33 cellular contexts compared by ENCODE assay signal in the genomic region with DNA sequence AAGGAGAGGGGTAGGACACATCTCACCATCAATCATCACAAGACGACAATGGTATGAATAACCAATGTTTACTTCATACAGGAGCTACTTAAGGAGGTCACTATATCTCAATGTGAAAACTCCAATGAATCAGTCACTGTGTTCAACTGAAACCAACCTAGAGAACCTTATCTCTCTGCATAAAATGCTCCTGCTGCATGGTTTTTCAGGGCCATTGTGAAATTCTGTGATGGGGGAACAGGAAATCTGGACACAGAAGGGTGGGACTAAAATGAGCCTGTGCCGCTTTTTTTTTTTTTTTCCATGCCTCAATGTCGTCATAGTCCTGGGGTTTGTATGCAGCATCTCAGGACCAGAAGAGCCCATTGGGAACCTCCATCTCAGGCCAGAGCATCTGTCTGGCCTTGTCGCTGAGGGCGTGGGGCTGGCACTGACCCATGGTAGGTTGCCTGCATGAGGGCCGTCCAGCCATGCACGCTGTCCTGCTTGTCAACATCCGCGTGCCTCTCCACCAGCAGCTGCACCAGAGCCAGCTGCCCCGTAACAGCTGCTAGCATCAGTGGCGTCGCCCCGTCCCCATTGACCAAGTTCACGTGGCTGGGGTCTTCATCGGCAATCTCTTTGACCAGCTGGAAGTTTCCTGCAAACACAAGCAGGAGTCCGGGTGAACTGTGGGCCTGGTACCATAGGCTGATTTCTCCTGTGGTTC. TPM values are rescaled to one million over a fixed set of nuclear protein-coding genes. Genes with fewer than 3 reads are reported as not detected.
DNase-seq lines count a peak whose midpoint lies in the region; ATAC-seq, FAIRE-seq and TF ChIP-seq lines count a peak whose summit lies in the region.
"Had no signal": no experiment of that assay in that cellular context is flagged by ENCODE, and none has a peak within 500 bp of the region (broad histone marks: within the 10 kb centered on the region; RNA-seq: fewer than 3 reads in every experiment).

No MANE protein-coding gene starts in this region.

- intact Hi-C loops in right cardiac atrium (cut with DNase I) = no loop called here

- DNase-seq in right atrium auricular region (ENCODE audit: low spot score) (peak; percentile 57), right cardiac atrium (no peak), bronchial epithelial cell (ENCODE audit: low read depth) (no peak), RWPE1 (ENCODE audit: low spot score) (no peak), COLO829 (ENCODE audit: low spot score) (no peak), activated T-cell treated with anti-CD3 and anti-CD28 coated beads for 4 hours (no peak), T-helper 1 cell (no peak)
- DNase-seq: activated CD4-positive, alpha-beta T cell treated with anti-CD3 and anti-CD28 coated beads, Interleukin-2, amount 10 ng/mL, durations not matched to agents 24 days and 14 days; activated naive CD4-positive, alpha-beta T cell treated with anti-CD3 and anti-CD28 coated beads, Interleukin-2, amount 10 ng/mL, durations not matched to agents 7 days and 5 days; activated T-cell treated with anti-CD3 and anti-CD28 coated beads, Interleukin-2, amount 50 U/mL, for 48 hours; body of pancreas; CD4-positive, CD25-positive, alpha-beta regulatory T cell; dermis blood vessel endothelial cell; EL; foreskin melanocyte; heart right ventricle; KBM-7; kidney glomerular epithelial cell; NCI-H1417 treated with DMSO at 0.1 percent for 48 hours; NCI-H2029 treated with DMSO at 0.1 percent for 48 hours; NCI-H524 treated with DMSO at 0.1 percent for 48 hours; nephron progenitor cell; OCI-M1; stimulated activated naive CD4-positive, alpha-beta T cell; upper lobe of right lung; WERI-Rb-1 had no signal

- POLR2A ChIA-PET in RWPE1 (lab: Yijun Ruan, JAX; ENCODE audit: low non-redundant PET) = no interaction called here

- H3K9me3 ChIP-seq in right atrium auricular region = no peaks in the 10 kb centered on the region
- no peaks in the 10 kb centered on the region for H3K9me3 ChIP-seq in right cardiac atrium (ENCODE audit: control insufficient read depth, low read length)
- H3K9me3 ChIP-seq: A549, adrenal gland, body of pancreas, heart right ventricle, upper lobe of right lung had no signal

- peaks cover 40% of the 10 kb centered on the region for H3K4me1 Mint-ChIP-seq in nephron
- H3K4me1 Mint-ChIP-seq: activated CD4-positive, alpha-beta T cell treated with anti-CD3 and anti-CD28 coated beads, Interleukin-2, amount 10 ng/mL, durations not matched to agents 24 days and 14 days; activated naive CD4-positive, alpha-beta T cell treated with anti-CD3 and anti-CD28 coated beads, Interleukin-2, amount 10 ng/mL, durations not matched to agents 7 days and 5 days had no signal

- CTCF ChIA-PET in RWPE1 (lab: Yijun Ruan, JAX) = interaction anchor here (0.6 to 1.8 kb wide), 3 partner anchors 8 to 709 kb away, joined by 3 to 5 read pairs (median 4); no protein-coding TSS in a partner anchor

- no peaks in the 10 kb centered on the region for H3K9me3 Mint-ChIP-seq in nephron
- H3K9me3 Mint-ChIP-seq: activated CD4-positive, alpha-beta T cell treated with anti-CD3 and anti-CD28 coated beads, Interleukin-2, amount 10 ng/mL, durations not matched to agents 24 days and 14 days; activated naive CD4-positive, alpha-beta T cell treated with anti-CD3 and anti-CD28 coated beads, Interleukin-2, amount 10 ng/mL, durations not matched to agents 7 days and 5 days; CD4-positive, CD25-positive, alpha-beta regulatory T cell; nephron progenitor cell had no signal

- no peak overlapping the region for H3K4me3 Mint-ChIP-seq in nephron
- H3K4me3 Mint-ChIP-seq: activated CD4-positive, alpha-beta T cell treated with anti-CD3 and anti-CD28 coated beads, Interleukin-2, amount 10 ng/mL, durations not matched to agents 24 days and 14 days; activated naive CD4-positive, alpha-beta T cell treated with anti-CD3 and anti-CD28 coated beads, Interleukin-2, amount 10 ng/mL, durations not matched to agents 7 days and 5 days; CD4-positive, CD25-positive, alpha-beta regulatory T cell; nephron progenitor cell had no signal

- no peaks in the 10 kb centered on the region for H3K4me1 ChIP-seq in right atrium auricular region
- H3K4me1 ChIP-seq in right cardiac atrium (ENCODE audit: control insufficient read depth, insufficient read depth, low read length) = no peaks in the 10 kb centered on the region
- H3K4me1 ChIP-seq: adrenal gland, body of pancreas, heart right ventricle had no signal

- TF ChIP-seq CTCF in right atrium auricular region (IDR thresholded peaks at IDR 0.05) (no peak), bronchial epithelial cell (IDR thresholded peaks at IDR 0.05; ENCODE audit: insufficient read depth, low read length, severe bottlenecking) (no peak), nephron (IDR thresholded peaks at IDR 0.05; ENCODE audit: unreplicated experiment in 3 of 3) (no peak), RWPE1 (conservative IDR thresholded peaks at IDR 0.05; ENCODE audit: low read depth) (no peak)

- ATAC-seq in right cardiac atrium = no peak
- ATAC-seq: A549, body of pancreas, heart right ventricle, upper lobe of right lung had no signal

- H3K27me3 Mint-ChIP-seq in nephron (ENCODE audit: low read depth) = no peaks in the 10 kb centered on the region
- H3K27me3 Mint-ChIP-seq: activated CD4-positive, alpha-beta T cell treated with anti-CD3 and anti-CD28 coated beads, Interleukin-2, amount 10 ng/mL, durations not matched to agents 24 days and 14 days; activated naive CD4-positive, alpha-beta T cell treated with anti-CD3 and anti-CD28 coated beads, Interleukin-2, amount 10 ng/mL, durations not matched to agents 7 days and 5 days; CD4-positive, CD25-positive, alpha-beta regulatory T cell had no signal

- H3K27ac ChIP-seq in right atrium auricular region (no peak overlapping the region), right cardiac atrium (ENCODE audit: low read length) (no peak overlapping the region), RWPE1 (no peak overlapping the region)
- H3K27ac ChIP-seq: A549, adrenal gland, body of pancreas, heart right ventricle, upper lobe of right lung, WERI-Rb-1 had no signal

- peaks cover 40% of the 10 kb centered on the region for H3K36me3 Mint-ChIP-seq in nephron (ENCODE audit: low read depth)
- H3K36me3 Mint-ChIP-seq: activated naive CD4-positive, alpha-beta T cell treated with anti-CD3 and anti-CD28 coated beads, Interleukin-2, amount 10 ng/mL, durations not matched to agents 7 days and 5 days had no signal

- H3K36me3 ChIP-seq in right atrium auricular region (peaks cover 18% of the 10 kb centered on the region), bronchial epithelial cell (ENCODE audit: control insufficient read depth, insufficient read depth, low read length) (peaks cover 5% of the 10 kb centered on the region)
- H3K36me3 ChIP-seq: adrenal gland, upper lobe of right lung had no signal

- H3K4me3 ChIP-seq in right atrium auricular region = no peak overlapping the region
- no peak overlapping the region for H3K4me3 ChIP-seq in right cardiac atrium (ENCODE audit: low read length)
- no peak overlapping the region for H3K4me3 ChIP-seq in bronchial epithelial cell (ENCODE audit: low read depth, low read length)
- H3K4me3 ChIP-seq: A549, adrenal gland, body of pancreas, heart right ventricle, smooth muscle cell, upper lobe of right lung had no signal

- 92% methylated on average over 16 of the region's 16 CpGs for WGBS in right cardiac atrium

- FAIRE-seq in bronchial epithelial cell (lab: Jason Lieb, UNC) = peak; percentile 90
- FAIRE-seq: A549, endometrium, H54 had no signal

- peak overlapping the region; percentile 33 to 61 (median 40) for H3K27ac Mint-ChIP-seq in nephron
- H3K27ac Mint-ChIP-seq: activated CD4-positive, alpha-beta T cell treated with anti-CD3 and anti-CD28 coated beads, Interleukin-2, amount 10 ng/mL, durations not matched to agents 24 days and 14 days; activated naive CD4-positive, alpha-beta T cell treated with anti-CD3 and anti-CD28 coated beads, Interleukin-2, amount 10 ng/mL, durations not matched to agents 7 days and 5 days; nephron progenitor cell had no signal

- H3K27me3 ChIP-seq in right atrium auricular region (no peaks in the 10 kb centered on the region), right cardiac atrium (ENCODE audit: control insufficient read depth, insufficient read depth) (no peaks in the 10 kb centered on the region), bronchial epithelial cell (ENCODE audit: control insufficient read depth, insufficient read depth, low read length) (no peaks in the 10 kb centered on the region)
- H3K27me3 ChIP-seq: adrenal gland, body of pancreas, heart right ventricle, upper lobe of right lung had no signal

RNA-seq across cellular contexts. Expression of gene ANKS6, which starts 12.7 kb away (rescaled TPM):
- total RNA-seq in right atrium auricular region (1 to 10 TPM; 3.3 to 8.7 TPM), right cardiac atrium (1 to 10 TPM; 4.6 to 7.9 (median 6.1) TPM), bronchial epithelial cell (20.1 and 32.1 TPM in 2 replicates)
- 3.6 TPM for polyA plus RNA-seq in right cardiac atrium

RNA-seq across cellular contexts. Expression of gene GALNT12, which starts 23.8 kb away (rescaled TPM):
- 1 to 10 TPM in 1 of 2 donors, under 1 TPM in 1; 0.33 to 2.7 TPM for total RNA-seq in right atrium auricular region
- total RNA-seq in right cardiac atrium = 1 to 10 TPM in 1 of 4 donors, under 1 TPM in 3; 0.68 to 1.3 (median 0.92) TPM
- polyA plus RNA-seq in right cardiac atrium = 0.29 TPM
- 1.0 and 2.6 TPM in 2 replicates for total RNA-seq in bronchial epithelial cell
- total RNA-seq: MCF 10A had no signal
